ENCODE assay signal across 16 cellular contexts in the genomic region with DNA sequence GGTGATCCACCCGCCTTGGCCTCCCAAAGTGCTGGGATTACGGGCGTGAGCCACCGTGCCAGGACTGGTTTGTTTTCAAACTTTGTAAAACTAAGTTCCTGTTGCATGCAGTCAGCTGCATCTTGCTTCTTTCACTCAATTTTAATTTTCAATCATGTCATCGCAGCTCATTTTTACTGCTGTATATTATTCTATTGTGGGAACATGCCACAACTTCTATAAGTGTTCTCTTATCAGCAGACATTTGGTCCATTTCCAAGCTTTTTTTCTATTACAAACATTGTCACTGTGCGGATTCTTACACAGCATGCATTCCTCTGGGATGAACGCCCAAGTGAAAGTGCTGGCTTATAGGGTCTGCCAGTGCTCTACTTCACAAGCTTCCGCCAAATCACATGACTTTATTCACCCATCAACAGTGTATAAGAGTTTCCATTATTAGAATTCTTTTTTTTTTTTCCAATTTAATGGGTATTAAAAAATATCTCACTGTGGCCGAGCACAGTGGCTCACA.
"Had no signal": no experiment of that assay in that cellular context is flagged by ENCODE, and none has a peak within 500 bp of the region (broad histone marks: within the 10 kb centered on the region; RNA-seq: fewer than 3 reads in every experiment).

No MANE protein-coding gene starts in this region.

- H3K27ac Mint-ChIP-seq: activated CD8-positive, alpha-beta memory T cell treated with anti-CD3 and anti-CD28 coated beads, Interleukin-2, amount 10 ng/mL, durations not matched to agents 7 days and 5 days; activated naive CD8-positive, alpha-beta T cell treated with anti-CD3 and anti-CD28 coated beads, Interleukin-2, amount 10 ng/mL, durations not matched to agents 7 days and 5 days; dendritic cell treated with granulocyte-macrophage colony-stimulating factor and Interleukin-4, amounts not matched to agents 40 ng/mL and 50 ng/mL, for 4 days; endodermal cell had no signal

- H3K4me3 Mint-ChIP-seq: activated CD8-positive, alpha-beta memory T cell treated with anti-CD3 and anti-CD28 coated beads, Interleukin-2, amount 10 ng/mL, durations not matched to agents 7 days and 5 days; activated naive CD8-positive, alpha-beta T cell treated with anti-CD3 and anti-CD28 coated beads, Interleukin-2, amount 10 ng/mL, durations not matched to agents 7 days and 5 days; dendritic cell treated with granulocyte-macrophage colony-stimulating factor and Interleukin-4, amounts not matched to agents 40 ng/mL and 50 ng/mL, for 4 days; endodermal cell; neural crest cell had no signal

- H3K9me3 ChIP-seq: ovary had no signal

- H3K27ac ChIP-seq: ovary, skin epidermis had no signal

- H3K36me3 Mint-ChIP-seq: activated CD8-positive, alpha-beta memory T cell treated with anti-CD3 and anti-CD28 coated beads, Interleukin-2, amount 10 ng/mL, durations not matched to agents 7 days and 5 days; activated naive CD8-positive, alpha-beta T cell treated with anti-CD3 and anti-CD28 coated beads, Interleukin-2, amount 10 ng/mL, durations not matched to agents 7 days and 5 days had no signal

- H3K36me3 ChIP-seq: ovary had no signal

- ATAC-seq: activated CD8-positive, alpha-beta memory T cell treated with anti-CD3 and anti-CD28 coated beads, Interleukin-2, amount 10 ng/mL, durations not matched to agents 7 days and 5 days had no signal

- H3K27me3 ChIP-seq: ovary had no signal

- DNase-seq: activated CD4-positive, alpha-beta T cell treated with anti-CD3 and anti-CD28 coated beads, Interleukin-2, amount 50 U/mL, for 48 hours; activated CD4-positive, CD25-positive, alpha-beta regulatory T cell treated with anti-CD3 and anti-CD28 coated beads, Interleukin-2, amount 50 U/mL, for 72 hours; activated CD8-positive, alpha-beta memory T cell treated with anti-CD3 and anti-CD28 coated beads, Interleukin-2, amount 10 ng/mL, durations not matched to agents 7 days and 5 days; activated gamma-delta T cell treated with Interleukin-2 at 50 U/mL for 16 hours; activated naive CD8-positive, alpha-beta T cell treated with anti-CD3 and anti-CD28 coated beads, Interleukin-2, amount 10 ng/mL, durations not matched to agents 7 days and 5 days; activated T-cell treated with anti-CD3 and anti-CD28 coated beads, Interleukin-2, amount 50 U/mL, for 48 hours; anterior cingulate cortex; central memory CD4-positive, alpha-beta T cell; endodermal cell; foreskin fibroblast; ovary; retina; SW 1271 had no signal

- H3K4me1 Mint-ChIP-seq: activated CD8-positive, alpha-beta memory T cell treated with anti-CD3 and anti-CD28 coated beads, Interleukin-2, amount 10 ng/mL, durations not matched to agents 7 days and 5 days; activated naive CD8-positive, alpha-beta T cell treated with anti-CD3 and anti-CD28 coated beads, Interleukin-2, amount 10 ng/mL, durations not matched to agents 7 days and 5 days; neural crest cell had no signal

- H3K4me3 ChIP-seq: ovary, skin epidermis had no signal

- H3K9me3 Mint-ChIP-seq: activated naive CD8-positive, alpha-beta T cell treated with anti-CD3 and anti-CD28 coated beads, Interleukin-2, amount 10 ng/mL, durations not matched to agents 7 days and 5 days; dendritic cell treated with granulocyte-macrophage colony-stimulating factor and Interleukin-4, amounts not matched to agents 40 ng/mL and 50 ng/mL, for 4 days; endodermal cell; neural crest cell had no signal
